ENCODE assay signal across 21 cellular contexts in the genomic region with DNA sequence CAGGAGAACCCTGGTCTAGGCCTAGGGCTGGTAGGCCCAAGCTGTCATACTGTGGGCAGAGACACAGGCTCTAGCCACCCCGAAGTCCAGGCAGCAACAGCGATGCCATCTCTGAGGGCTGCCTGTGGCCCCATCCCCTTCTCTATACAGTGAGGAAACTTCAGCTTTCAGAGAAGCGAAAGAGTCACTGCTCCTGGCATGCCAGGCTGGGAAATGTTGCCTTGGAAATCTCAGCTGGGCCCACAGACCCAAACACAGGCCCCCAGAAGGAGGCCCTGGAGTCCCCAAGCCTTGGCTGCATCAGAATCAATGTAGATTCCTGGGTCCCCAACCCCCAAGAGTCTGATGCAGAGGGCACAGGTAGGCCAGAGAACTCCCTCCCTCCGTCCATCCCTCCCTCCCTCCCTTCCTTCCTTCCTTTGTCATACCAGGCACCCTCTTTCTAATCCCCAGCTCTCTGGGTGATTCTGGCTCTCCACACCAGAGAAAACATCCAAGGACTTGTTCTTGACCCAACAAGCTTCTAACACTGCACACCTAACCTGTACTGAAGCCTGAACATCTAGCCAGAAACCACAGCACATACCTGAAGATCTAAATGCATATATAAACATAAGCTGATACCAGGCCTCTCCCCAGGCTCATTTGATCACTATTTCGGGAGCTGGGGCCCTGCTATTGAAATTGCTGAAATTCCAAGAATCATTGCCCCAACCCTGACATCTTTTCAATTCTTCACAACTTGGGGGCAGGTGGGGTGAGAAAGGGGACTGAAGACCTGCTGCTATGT.
DNase-seq lines count a peak whose midpoint lies in the region; ATAC-seq and TF ChIP-seq lines count a peak whose summit lies in the region.
"Had no signal": no experiment of that assay in that cellular context is flagged by ENCODE, and none has a peak within 500 bp of the region (broad histone marks: within the 10 kb centered on the region; RNA-seq: fewer than 3 reads in every experiment).

No MANE protein-coding gene starts in this region.

- H3K4me1 Mint-ChIP-seq in activated T-cell treated with anti-CD3 and anti-CD28 coated beads, Interleukin-2, amount 50 U/mL, for 24 hours (ENCODE audit: low read depth): peaks cover 86% of the 10 kb centered on the region
- peaks cover 65% of the 10 kb centered on the region for H3K4me1 Mint-ChIP-seq in activated T-cell treated with anti-CD3 and anti-CD28 coated beads, Interleukin-2, amount 50 U/mL, for 4 hours (ENCODE audit: low read depth)
- peaks cover 74% of the 10 kb centered on the region for H3K4me1 Mint-ChIP-seq in activated T-helper 1 cell treated with anti-CD3 and anti-CD28 coated beads, Interleukin-12 subunit alpha, Interleukin-12 subunit beta, Interleukin-2, Interleukin-4 antibody, amounts not matched to agents 30 ng/mL and 10 ng/mL and 1 ng/mL, durations not matched to agents 14 hours and 24 hours and 36 hours (ENCODE audit: low read depth)
- H3K4me1 Mint-ChIP-seq: neural crest cell had no signal

- no peak overlapping the region for H3K4me3 Mint-ChIP-seq in activated T-cell treated with anti-CD3 and anti-CD28 coated beads, Interleukin-2, amount 50 U/mL, for 24 hours
- no peak overlapping the region for H3K4me3 Mint-ChIP-seq in activated T-cell treated with anti-CD3 and anti-CD28 coated beads, Interleukin-2, amount 50 U/mL, for 4 hours
- H3K4me3 Mint-ChIP-seq in activated T-helper 1 cell treated with anti-CD3 and anti-CD28 coated beads, Interleukin-12 subunit alpha, Interleukin-12 subunit beta, Interleukin-2, Interleukin-4 antibody, amounts not matched to agents 30 ng/mL and 10 ng/mL and 1 ng/mL, durations not matched to agents 14 hours and 24 hours and 36 hours: no peak overlapping the region
- H3K4me3 Mint-ChIP-seq: activated B cell treated with CpG ODN at 0.5 μM for 24 hours; activated naive CD8-positive, alpha-beta T cell treated with anti-CD3 and anti-CD28 coated beads, Interleukin-2, amount 10 ng/mL, durations not matched to agents 7 days and 5 days; neural crest cell had no signal

- peak overlapping the region; percentile 12 for H3K4me2 ChIP-seq in smooth muscle cell
- H3K4me2 ChIP-seq: BLaER1, hepatocyte had no signal

- H3K9me3 ChIP-seq in smooth muscle cell (replicated peaks; ENCODE audit: low read depth): no peaks in the 10 kb centered on the region
- no peaks in the 10 kb centered on the region for H3K9me3 ChIP-seq in gastroesophageal sphincter
- no peaks in the 10 kb centered on the region for H3K9me3 ChIP-seq in tibial artery
- H3K9me3 ChIP-seq: BLaER1, psoas muscle, suprapubic skin had no signal

- peak overlapping the region; percentile 84 for H3K27ac Mint-ChIP-seq in activated T-cell treated with anti-CD3 and anti-CD28 coated beads, Interleukin-2, amount 50 U/mL, for 24 hours
- H3K27ac Mint-ChIP-seq in activated T-helper 1 cell treated with anti-CD3 and anti-CD28 coated beads, Interleukin-12 subunit alpha, Interleukin-12 subunit beta, Interleukin-2, Interleukin-4 antibody, amounts not matched to agents 30 ng/mL and 10 ng/mL and 1 ng/mL, durations not matched to agents 14 hours and 24 hours and 36 hours: peak overlapping the region; percentile 57
- H3K27ac Mint-ChIP-seq: activated B cell treated with CpG ODN at 0.5 μM for 24 hours; activated naive CD8-positive, alpha-beta T cell treated with anti-CD3 and anti-CD28 coated beads, Interleukin-2, amount 10 ng/mL, durations not matched to agents 7 days and 5 days had no signal

- H4K20me1 ChIP-seq in smooth muscle cell (ENCODE audit: low read depth): no peaks in the 10 kb centered on the region
- H4K20me1 ChIP-seq: BLaER1 had no signal

- WGBS in smooth muscle cell (ENCODE audit: low lambda C conversion rate): 59% methylated on average over 5 of the region's 5 CpGs
- 85% methylated on average over 2 of the region's 5 CpGs; no CpG with 5 or more reads in 1 of the 2 donors for WGBS in gastroesophageal sphincter (ENCODE audit: low coverage in 1 of 2), 2 donors

- TF ChIP-seq POLR2A in gastroesophageal sphincter (IDR thresholded peaks at IDR 0.05): no peak

- intact Hi-C loops in activated T-helper 1 cell treated with anti-CD3 and anti-CD28 coated beads, Interleukin-12 subunit alpha, Interleukin-12 subunit beta, Interleukin-2, Interleukin-4 antibody, amounts not matched to agents 30 ng/mL and 10 ng/mL and 1 ng/mL, durations not matched to agents 14 hours and 24 hours and 36 hours (cut with micrococcal nuclease): loop anchor here (1.0 kb wide), 1 partner anchor 12 kb away; no protein-coding TSS in a partner anchor
- intact Hi-C loops in tibial artery (cut with DNase I; ENCODE audit: low total_unique reads): no loop called here

- no peaks in the 10 kb centered on the region for H3K9me3 Mint-ChIP-seq in activated T-cell treated with anti-CD3 and anti-CD28 coated beads, Interleukin-2, amount 50 U/mL, for 24 hours
- peaks cover 4% of the 10 kb centered on the region for H3K9me3 Mint-ChIP-seq in activated T-cell treated with anti-CD3 and anti-CD28 coated beads, Interleukin-2, amount 50 U/mL, for 4 hours
- no peaks in the 10 kb centered on the region for H3K9me3 Mint-ChIP-seq in activated T-helper 1 cell treated with anti-CD3 and anti-CD28 coated beads, Interleukin-12 subunit alpha, Interleukin-12 subunit beta, Interleukin-2, Interleukin-4 antibody, amounts not matched to agents 30 ng/mL and 10 ng/mL and 1 ng/mL, durations not matched to agents 14 hours and 24 hours and 36 hours
- H3K9me3 Mint-ChIP-seq: neural crest cell had no signal

- peaks cover 3% of the 10 kb centered on the region for H3F3A ChIP-seq in smooth muscle cell (ENCODE audit: low read depth)

- no peak for ATAC-seq in activated T-cell treated with anti-CD3 and anti-CD28 coated beads, Interleukin-2, amount 50 U/mL, for 4 hours
- no peak for ATAC-seq in gastroesophageal sphincter
- no peak for ATAC-seq in GM18517 (IDR thresholded peaks at IDR 0.05; ENCODE audit: unreplicated experiment)

- no peak overlapping the region for H2AFZ ChIP-seq in smooth muscle cell (ENCODE audit: low read depth)
- H2AFZ ChIP-seq: hepatocyte had no signal

- H3K36me3 ChIP-seq in smooth muscle cell (ENCODE audit: low read depth): no peaks in the 10 kb centered on the region
- H3K36me3 ChIP-seq in gastroesophageal sphincter: no peaks in the 10 kb centered on the region
- H3K36me3 ChIP-seq in tibial artery: no peaks in the 10 kb centered on the region
- H3K36me3 ChIP-seq: brain microvascular endothelial cell, suprapubic skin had no signal

- no peak for DNase-seq in activated T-cell treated with anti-CD3 and anti-CD28 coated beads, Interleukin-2, amount 50 U/mL, for 24 hours
- no peak for DNase-seq in activated T-cell treated with anti-CD3 and anti-CD28 coated beads, Interleukin-2, amount 50 U/mL, for 4 hours
- DNase-seq in activated T-helper 1 cell treated with anti-CD3 and anti-CD28 coated beads, Interleukin-12 subunit alpha, Interleukin-12 subunit beta, Interleukin-2, Interleukin-4 antibody, amounts not matched to agents 30 ng/mL and 10 ng/mL and 1 ng/mL, durations not matched to agents 14 hours and 24 hours and 36 hours (ENCODE audit: low spot score): no peak
- DNase-seq in epithelial cell of esophagus (ENCODE audit: low read depth) (peak; percentile 19), smooth muscle cell (lab: John Stamatoyannopoulos, UW; ENCODE audit: unreplicated experiment) (no peak), tibial artery (no peak)
- DNase-seq: activated B cell treated with CpG ODN at 0.5 μM for 24 hours; activated naive CD8-positive, alpha-beta T cell treated with anti-CD3 and anti-CD28 coated beads, Interleukin-2, amount 10 ng/mL, durations not matched to agents 7 days and 5 days; brain microvascular endothelial cell; cortex of kidney; NCI-H1092; NCI-H748 treated with DMSO at 0.1 percent for 48 hours; psoas muscle; small intestine had no signal

- H3K79me2 ChIP-seq in smooth muscle cell (ENCODE audit: low read depth): peaks cover 17% of the 10 kb centered on the region
- H3K79me2 ChIP-seq: hepatocyte had no signal

- H3K36me3 Mint-ChIP-seq in activated T-cell treated with anti-CD3 and anti-CD28 coated beads, Interleukin-2, amount 50 U/mL, for 24 hours (ENCODE audit: low read depth): peaks cover 92% of the 10 kb centered on the region
- peaks cover 56% of the 10 kb centered on the region for H3K36me3 Mint-ChIP-seq in activated T-cell treated with anti-CD3 and anti-CD28 coated beads, Interleukin-2, amount 50 U/mL, for 4 hours (ENCODE audit: insufficient read depth)
- H3K36me3 Mint-ChIP-seq in activated T-helper 1 cell treated with anti-CD3 and anti-CD28 coated beads, Interleukin-12 subunit alpha, Interleukin-12 subunit beta, Interleukin-2, Interleukin-4 antibody, amounts not matched to agents 30 ng/mL and 10 ng/mL and 1 ng/mL, durations not matched to agents 14 hours and 24 hours and 36 hours (ENCODE audit: low read depth): peaks cover 64% of the 10 kb centered on the region

- H3K4me1 ChIP-seq in smooth muscle cell (ENCODE audit: low read depth): peaks cover 4% of the 10 kb centered on the region
- peaks cover 0 to 26% (median 6%) of the 10 kb centered on the region in 3 donors for H3K4me1 ChIP-seq in gastroesophageal sphincter
- peaks cover 0 to 27% (median 23%) of the 10 kb centered on the region in 4 donors for H3K4me1 ChIP-seq in tibial artery

- TF ChIP-seq CTCF in epithelial cell of esophagus (IDR thresholded peaks at IDR 0.05; ENCODE audit: insufficient read depth, low read depth, low read length, missing control alignments) (no peak), smooth muscle cell (IDR thresholded peaks at IDR 0.05; ENCODE audit: borderline replicate concordance, insufficient read depth, poor library complexity, severe bottlenecking) (no peak), gastroesophageal sphincter (IDR thresholded peaks at IDR 0.05) (no peak), tibial artery (IDR thresholded peaks at IDR 0.05) (no peak)

- H3K27me3 ChIP-seq in smooth muscle cell (ENCODE audit: low read depth): no peaks in the 10 kb centered on the region
- H3K27me3 ChIP-seq in gastroesophageal sphincter: no peaks in the 10 kb centered on the region
- H3K27me3 ChIP-seq in tibial artery: peaks cover 0 to 4% of the 10 kb centered on the region in 2 donors
- H3K27me3 ChIP-seq: BLaER1, brain microvascular endothelial cell, hepatocyte, suprapubic skin had no signal

- no peaks in the 10 kb centered on the region for H3K27me3 Mint-ChIP-seq in activated T-cell treated with anti-CD3 and anti-CD28 coated beads, Interleukin-2, amount 50 U/mL, for 24 hours
- no peaks in the 10 kb centered on the region for H3K27me3 Mint-ChIP-seq in activated T-cell treated with anti-CD3 and anti-CD28 coated beads, Interleukin-2, amount 50 U/mL, for 4 hours (ENCODE audit: low read depth)
- H3K27me3 Mint-ChIP-seq in activated T-helper 1 cell treated with anti-CD3 and anti-CD28 coated beads, Interleukin-12 subunit alpha, Interleukin-12 subunit beta, Interleukin-2, Interleukin-4 antibody, amounts not matched to agents 30 ng/mL and 10 ng/mL and 1 ng/mL, durations not matched to agents 14 hours and 24 hours and 36 hours (ENCODE audit: insufficient read depth): no peaks in the 10 kb centered on the region
- H3K27me3 Mint-ChIP-seq: activated B cell treated with CpG ODN at 0.5 μM for 24 hours; activated naive CD8-positive, alpha-beta T cell treated with anti-CD3 and anti-CD28 coated beads, Interleukin-2, amount 10 ng/mL, durations not matched to agents 7 days and 5 days had no signal

- H3K4me3 ChIP-seq in epithelial cell of esophagus (ENCODE audit: low read length) (no peak overlapping the region), smooth muscle cell (no peak overlapping the region), gastroesophageal sphincter (no peak overlapping the region), tibial artery (no peak overlapping the region)
- H3K4me3 ChIP-seq: BLaER1, hepatocyte, psoas muscle, SK-N-MC, suprapubic skin had no signal

- H3K9ac ChIP-seq in smooth muscle cell (ENCODE audit: low read depth): no peak overlapping the region
- H3K9ac ChIP-seq: BLaER1 had no signal

- H3K27ac ChIP-seq in smooth muscle cell (ENCODE audit: low read depth): peak overlapping the region; percentile 75
- H3K27ac ChIP-seq in gastroesophageal sphincter: no peak overlapping the region
- no peak overlapping the region for H3K27ac ChIP-seq in tibial artery
- H3K27ac ChIP-seq: BLaER1, brain microvascular endothelial cell, hepatocyte, psoas muscle, SK-N-MC, suprapubic skin had no signal

- TF ChIP-seq EP300 in gastroesophageal sphincter (IDR thresholded peaks at IDR 0.05): no peak
